ENCODE assay signal across 13 cellular contexts in the genomic region with DNA sequence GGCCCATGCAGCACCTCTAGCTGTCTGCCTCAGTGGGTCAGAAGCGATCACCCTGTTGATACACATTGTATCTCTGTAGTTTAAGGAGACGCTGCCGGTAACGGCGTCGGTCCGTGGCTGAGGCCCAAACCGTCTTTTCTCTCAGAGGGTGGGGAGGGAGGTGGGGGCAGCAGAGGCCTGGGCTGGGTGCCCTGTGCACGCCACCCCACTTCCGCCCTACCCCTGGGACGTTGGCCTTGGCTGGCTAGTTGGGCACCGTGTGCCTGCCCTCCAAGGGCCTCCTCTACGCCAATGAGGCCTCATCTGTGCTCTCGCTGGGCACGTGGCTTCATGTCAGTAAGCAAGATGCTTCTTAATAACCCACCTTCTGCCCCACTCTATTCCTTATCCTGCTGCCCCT. TPM values are rescaled to one million over a fixed set of nuclear protein-coding genes. Genes with fewer than 3 reads are reported as not detected.
DNase-seq lines count a peak whose midpoint lies in the region; ATAC-seq, FAIRE-seq and TF ChIP-seq lines count a peak whose summit lies in the region.
"Had no signal": no experiment of that assay in that cellular context is flagged by ENCODE, and none has a peak within 500 bp of the region (broad histone marks: within the 10 kb centered on the region; RNA-seq: fewer than 3 reads in every experiment).

No MANE protein-coding gene starts in this region.

- FAIRE-seq in HepG2 (lab: Jason Lieb, UNC) (no peak), GM12892 (lab: Jason Lieb, UNC) (no peak)

- no peak for TF ChIP-seq RAD21 in HepG2 (CRISPR knock-in tag; IDR thresholded peaks at IDR 0.05)

- no peak overlapping the region for H3K9ac ChIP-seq in HepG2 (ENCODE audit: insufficient read depth, low read depth, low read length)
- H3K9ac ChIP-seq: neural progenitor cell had no signal

- TF ChIP-seq EP300 in HepG2 (IDR thresholded peaks at IDR 0.05; ENCODE audit: low read depth in 2 of 2, low read length in 2 of 2) (no peak), HepG2 (CRISPR knock-in tag; IDR thresholded peaks at IDR 0.05; ENCODE audit: borderline replicate concordance) (no peak)

- no peaks in the 10 kb centered on the region for H4K20me1 ChIP-seq in HepG2 (ENCODE audit: insufficient read depth, low read length)

- no peaks in the 10 kb centered on the region for H3K9me3 Mint-ChIP-seq in activated naive CD4-positive, alpha-beta T cell treated with anti-CD3 and anti-CD28 coated beads, Interleukin-2, amount 10 ng/mL, durations not matched to agents 7 days and 5 days
- H3K9me3 Mint-ChIP-seq in activated T-helper 2 cell treated with anti-CD3 and anti-CD28 coated beads, Interferon-gamma antibody, Interleukin-2, Interleukin-4, amounts not matched to agents 10 μg/mL and 5 μg/mL and 100 μg/mL, durations not matched to agents 14 hours and 24 hours and 36 hours, result no peaks in the 10 kb centered on the region
- H3K9me3 Mint-ChIP-seq in type B pancreatic cell, result no peaks in the 10 kb centered on the region
- H3K9me3 Mint-ChIP-seq: neural progenitor cell had no signal

- H3K27ac Mint-ChIP-seq in activated naive CD4-positive, alpha-beta T cell treated with anti-CD3 and anti-CD28 coated beads, Interleukin-2, amount 10 ng/mL, durations not matched to agents 7 days and 5 days, result peak overlapping the region; percentile 70
- peak overlapping the region; percentile 48 for H3K27ac Mint-ChIP-seq in activated T-helper 2 cell treated with anti-CD3 and anti-CD28 coated beads, Interferon-gamma antibody, Interleukin-2, Interleukin-4, amounts not matched to agents 10 μg/mL and 5 μg/mL and 100 μg/mL, durations not matched to agents 14 hours and 24 hours and 36 hours
- H3K27ac Mint-ChIP-seq in type B pancreatic cell, result peak overlapping the region; percentile 62
- H3K27ac Mint-ChIP-seq: neural progenitor cell had no signal

- intact Hi-C loops in activated T-helper 2 cell treated with anti-CD3 and anti-CD28 coated beads, Interferon-gamma antibody, Interleukin-2, Interleukin-4, amounts not matched to agents 10 μg/mL and 5 μg/mL and 100 μg/mL, durations not matched to agents 14 hours and 24 hours and 36 hours (cut with micrococcal nuclease), result no loop called here
- intact Hi-C loops in HepG2 (cut with micrococcal nuclease; ENCODE audit: unreplicated experiment), result no loop called here

- WGBS in HepG2 (ENCODE audit: low lambda C conversion rate), result 97% methylated on average over 13 of the region's 15 CpGs

- ATAC-seq in HepG2 (no peak), omental fat pad (ENCODE audit: low FRiP score) (no peak), HG03025 (IDR thresholded peaks at IDR 0.05; ENCODE audit: low FRiP score, unreplicated experiment) (no peak)

- no peak overlapping the region for H3K4me3 ChIP-seq in HepG2 (replicated peaks in 1 of 3; ENCODE audit: insufficient read depth in 1 of 3, low read depth in 2 of 3, low read length in 3 of 3)
- H3K4me3 ChIP-seq: neural progenitor cell had no signal

- CTCF ChIA-PET in activated naive CD4-positive, alpha-beta T cell treated with anti-CD3 and anti-CD28 coated beads, Interleukin-2, amount 10 ng/mL, durations not matched to agents 7 days and 5 days (lab: Charles Lee), result interaction anchor here (1.1 to 8.3 kb wide), 5 partner anchors 10 to 31 kb away, joined by 4 to 261 read pairs (median 43); partner anchors contain the start of genes MEAF6 and ZC3H12A
- CTCF ChIA-PET in HepG2 (lab: Yijun Ruan, JAX; ENCODE audit: low intra/inter-chr PET ratio, low total read pairs), result no interaction called here

- peaks cover 29% of the 10 kb centered on the region for H3K4me1 ChIP-seq in HepG2 (ENCODE audit: insufficient read depth, low read length)
- H3K4me1 ChIP-seq: neural progenitor cell had no signal

- peaks cover 41% of the 10 kb centered on the region for H3K4me1 Mint-ChIP-seq in activated naive CD4-positive, alpha-beta T cell treated with anti-CD3 and anti-CD28 coated beads, Interleukin-2, amount 10 ng/mL, durations not matched to agents 7 days and 5 days
- H3K4me1 Mint-ChIP-seq in activated T-helper 2 cell treated with anti-CD3 and anti-CD28 coated beads, Interferon-gamma antibody, Interleukin-2, Interleukin-4, amounts not matched to agents 10 μg/mL and 5 μg/mL and 100 μg/mL, durations not matched to agents 14 hours and 24 hours and 36 hours (ENCODE audit: low read depth), result peaks cover 31% of the 10 kb centered on the region
- peaks cover 6% of the 10 kb centered on the region for H3K4me1 Mint-ChIP-seq in type B pancreatic cell (ENCODE audit: unreplicated experiment)

- BruUV-seq in HepG2 (replicated peaks; lab: Mats Ljungman, UMichigan), result no TSS peak

- no peaks in the 10 kb centered on the region for H3K79me2 ChIP-seq in HepG2 (ENCODE audit: insufficient read depth, low read length)

- H3K27me3 Mint-ChIP-seq in activated naive CD4-positive, alpha-beta T cell treated with anti-CD3 and anti-CD28 coated beads, Interleukin-2, amount 10 ng/mL, durations not matched to agents 7 days and 5 days, result no peaks in the 10 kb centered on the region
- H3K27me3 Mint-ChIP-seq in activated T-helper 2 cell treated with anti-CD3 and anti-CD28 coated beads, Interferon-gamma antibody, Interleukin-2, Interleukin-4, amounts not matched to agents 10 μg/mL and 5 μg/mL and 100 μg/mL, durations not matched to agents 14 hours and 24 hours and 36 hours (ENCODE audit: low read depth), result no peaks in the 10 kb centered on the region
- H3K27me3 Mint-ChIP-seq in type B pancreatic cell, result no peaks in the 10 kb centered on the region

- peaks cover 40% of the 10 kb centered on the region for H3K36me3 Mint-ChIP-seq in activated naive CD4-positive, alpha-beta T cell treated with anti-CD3 and anti-CD28 coated beads, Interleukin-2, amount 10 ng/mL, durations not matched to agents 7 days and 5 days
- H3K36me3 Mint-ChIP-seq in activated T-helper 2 cell treated with anti-CD3 and anti-CD28 coated beads, Interferon-gamma antibody, Interleukin-2, Interleukin-4, amounts not matched to agents 10 μg/mL and 5 μg/mL and 100 μg/mL, durations not matched to agents 14 hours and 24 hours and 36 hours (ENCODE audit: low read depth), result peaks cover 51% of the 10 kb centered on the region
- no peaks in the 10 kb centered on the region for H3K36me3 Mint-ChIP-seq in type B pancreatic cell
- H3K36me3 Mint-ChIP-seq: neural progenitor cell had no signal

- in situ Hi-C loops in HepG2 (cut with HindIII; ENCODE audit: extremely low pct_ligation_motif_present, low pct_unique_long_range_greater_than_20kb), result no loop called here

- H2AFZ ChIP-seq in HepG2 (ENCODE audit: low read length), result no peak overlapping the region
- H2AFZ ChIP-seq: neural progenitor cell had no signal

- TF ChIP-seq POLR2A in HepG2 (IDR thresholded peaks at IDR 0.05; ENCODE audit: insufficient read depth in 1 of 2, low read depth in 2 of 2, low read length in 2 of 2), result no peak
- no peak for TF ChIP-seq POLR2A in GM12892 (IDR thresholded peaks at IDR 0.05; ENCODE audit: low read depth, low read length)

- no peak overlapping the region for H3K4me3 Mint-ChIP-seq in activated naive CD4-positive, alpha-beta T cell treated with anti-CD3 and anti-CD28 coated beads, Interleukin-2, amount 10 ng/mL, durations not matched to agents 7 days and 5 days
- H3K4me3 Mint-ChIP-seq in activated T-helper 2 cell treated with anti-CD3 and anti-CD28 coated beads, Interferon-gamma antibody, Interleukin-2, Interleukin-4, amounts not matched to agents 10 μg/mL and 5 μg/mL and 100 μg/mL, durations not matched to agents 14 hours and 24 hours and 36 hours (ENCODE audit: low read depth), result no peak overlapping the region
- no peak overlapping the region for H3K4me3 Mint-ChIP-seq in type B pancreatic cell
- H3K4me3 Mint-ChIP-seq: neural progenitor cell had no signal

- no peak overlapping the region for H3K27ac ChIP-seq in HepG2 (ENCODE audit: extremely low read length, insufficient read depth, low read length)
- H3K27ac ChIP-seq: neural progenitor cell had no signal

- POLR2A ChIA-PET in HepG2 (lab: Yijun Ruan, JAX), result interaction anchor here (1.7 to 4.3 kb wide), 3 partner anchors 7 to 25 kb away, joined by 5 to 57 read pairs (median 7); partner anchors contain the start of gene ZC3H12A

- no peak for TF ChIP-seq CTCF in HepG2 (CRISPR knock-in tag; IDR thresholded peaks at IDR 0.05)
- TF ChIP-seq CTCF in type B pancreatic cell (conservative IDR thresholded peaks at IDR 0.05), result no peak
- TF ChIP-seq CTCF in omental fat pad (IDR thresholded peaks at IDR 0.05), result no peak

- H3K4me2 ChIP-seq in HepG2 (ENCODE audit: low read depth, low read length), result no peak overlapping the region
- H3K4me2 ChIP-seq: neural progenitor cell had no signal

- no peaks in the 10 kb centered on the region for H3K9me3 ChIP-seq in HepG2 (ENCODE audit: low read length)

- peaks cover 17 to 40% of the 10 kb centered on the region in 2 experiments for H3K36me3 ChIP-seq in HepG2 (replicated peaks in 1 of 2; ENCODE audit: control insufficient read depth in 1 of 2, insufficient read depth in 2 of 2, low read length in 2 of 2)
- H3K36me3 ChIP-seq: neural progenitor cell had no signal

- DNase-seq in activated naive CD4-positive, alpha-beta T cell treated with anti-CD3 and anti-CD28 coated beads, Interleukin-2, amount 10 ng/mL, durations not matched to agents 7 days and 5 days, result no peak
- DNase-seq in activated naive CD4-positive, alpha-beta T cell treated with Interleukin-2 at 50 U/mL for 16 hours, result no peak
- DNase-seq in activated T-helper 2 cell treated with anti-CD3 and anti-CD28 coated beads, Interferon-gamma antibody, Interleukin-2, Interleukin-4, amounts not matched to agents 10 μg/mL and 5 μg/mL and 100 μg/mL, durations not matched to agents 14 hours and 24 hours and 36 hours (ENCODE audit: low spot score), result no peak
- DNase-seq in HepG2 (ENCODE audit: low spot score), result no peak
- no peak for DNase-seq in type B pancreatic cell (ENCODE audit: extremely low spot score, unreplicated experiment)
- DNase-seq in GM12892 (ENCODE audit: insufficient read length), result no peak
- no peak for DNase-seq in omental fat pad (ENCODE audit: low spot score)
- DNase-seq: activated gamma-delta T cell treated with Interleukin-2 at 50 U/mL for 16 hours; foreskin melanocyte; NCI-H446 treated with DMSO at 0.1 percent for 48 hours; stimulated activated CD4-positive, alpha-beta T cell treated with anti-CD3 and anti-CD28 coated beads, Interleukin-12 subunit alpha, Interleukin-12 subunit beta, amount 100 ng/mL, for 4 hours had no signal

- H3K27me3 ChIP-seq in HepG2 (ENCODE audit: control insufficient read depth in 1 of 2, insufficient read depth in 2 of 2, low read length in 2 of 2), result no peaks in the 10 kb centered on the region
- H3K27me3 ChIP-seq: neural progenitor cell had no signal

RNA-seq across cellular contexts. Expression of gene ZC3H12A, which starts 9.4 kb away (rescaled TPM):
- 23.6 and 25.3 TPM in 2 replicates for total RNA-seq in activated T-helper 2 cell treated with anti-CD3 and anti-CD28 coated beads, Interferon-gamma antibody, Interleukin-2, Interleukin-4, amounts not matched to agents 10 μg/mL and 5 μg/mL and 100 μg/mL, durations not matched to agents 14 hours and 24 hours and 36 hours
- 4.2 and 6.8 TPM in 2 replicates for total RNA-seq in HepG2 (2016; rRNA removed; fragmentation: Illumina TruSeq; extraction: Trizol)
- total RNA-seq in HepG2 (2016; cell fraction: cytosol; rRNA removed; fragmentation: Illumina TruSeq; extraction: Trizol; ENCODE audit: low read depth), result 1.2 and 1.8 TPM in 2 replicates
- 3.9 and 5.9 TPM in 2 replicates for total RNA-seq in HepG2 (2016; cell fraction: insoluble cytoplasmic fraction; rRNA removed; fragmentation: Illumina TruSeq; extraction: Trizol)
- 2.6 and 3.2 TPM in 2 replicates for total RNA-seq in HepG2 (2016; cell fraction: membrane; rRNA removed; fragmentation: Illumina TruSeq; extraction: Trizol)
- total RNA-seq in HepG2 (2016; cell fraction: nucleus; rRNA removed; fragmentation: Illumina TruSeq; extraction: Trizol), result 8.0 and 8.9 TPM in 2 replicates
- 13.3 and 21.1 TPM in 2 replicates for polyA plus RNA-seq in HepG2 (2011; rRNA removed)
- 11.9 and 13.7 TPM in 2 replicates for polyA plus RNA-seq in HepG2 (2011; cell fraction: cytosol; rRNA removed)
- 45.8 and 63.2 TPM in 2 replicates for polyA plus RNA-seq in HepG2 (2011; cell fraction: nucleus; rRNA removed)
- 3.7 and 6.2 TPM in 2 replicates for polyA plus RNA-seq in HepG2 (2012)
- polyA plus RNA-seq in HepG2 (2016; cell fraction: cytosol; fragmentation: Illumina TruSeq; extraction: Trizol; ENCODE audit: low read depth), result 0.97 and 1.0 TPM in 2 replicates
- polyA plus RNA-seq in HepG2 (2016; cell fraction: insoluble cytoplasmic fraction; fragmentation: Illumina TruSeq; extraction: Trizol; ENCODE audit: low read depth), result 5.6 and 5.9 TPM in 2 replicates
- polyA plus RNA-seq in HepG2 (2016; cell fraction: membrane; fragmentation: Illumina TruSeq; extraction: Trizol; ENCODE audit: low read depth), result 2.2 and 2.6 TPM in 2 replicates
- polyA plus RNA-seq in HepG2 (2016; cell fraction: nucleus; fragmentation: Illumina TruSeq; extraction: Trizol; ENCODE audit: insufficient read depth, low read depth), result 17.0 and 18.8 TPM in 2 replicates
- 12.1 and 39.9 TPM in 2 replicates for polyA minus RNA-seq in HepG2 (2011; rRNA and poly(A)+ RNA removed; ENCODE audit: low replicate concordance)
- 5.1 and 5.8 TPM in 2 replicates for polyA minus RNA-seq in HepG2 (2011; cell fraction: cytosol; rRNA and poly(A)+ RNA removed)
- 8.0 and 14.0 TPM in 2 replicates for polyA minus RNA-seq in HepG2 (2011; cell fraction: nucleus; rRNA and poly(A)+ RNA removed)
- 6.0 and 18.3 TPM in 2 replicates for total RNA-seq in type B pancreatic cell (ENCODE audit: low replicate concordance)
- 9.8 TPM for polyA plus RNA-seq in GM12892 (2012; ENCODE audit: missing spikeins)
- total RNA-seq in omental fat pad, result 100 to 1,000 TPM in 1 of 4 donors, 10 to 100 TPM in 2, 1 to 10 TPM in 1; 9.9 to 137 (median 30.4) TPM

RNA-seq across cellular contexts. Expression of gene MEAF6, which starts 30.8 kb away (rescaled TPM):
- 87.9 and 93.0 TPM in 2 replicates for total RNA-seq in activated T-helper 2 cell treated with anti-CD3 and anti-CD28 coated beads, Interferon-gamma antibody, Interleukin-2, Interleukin-4, amounts not matched to agents 10 μg/mL and 5 μg/mL and 100 μg/mL, durations not matched to agents 14 hours and 24 hours and 36 hours
- total RNA-seq in HepG2 (2016; rRNA removed; fragmentation: Illumina TruSeq; extraction: Trizol) (45.6 and 67.6 TPM in 2 replicates), type B pancreatic cell (ENCODE audit: low replicate concordance) (65.7 and 79.9 TPM in 2 replicates), omental fat pad (10 to 100 TPM; 56.2 to 87.2 (median 61.5) TPM)
- 19.8 and 20.4 TPM in 2 replicates for total RNA-seq in HepG2 (2016; cell fraction: cytosol; rRNA removed; fragmentation: Illumina TruSeq; extraction: Trizol; ENCODE audit: low read depth)
- 47.7 and 62.7 TPM in 2 replicates for total RNA-seq in HepG2 (2016; cell fraction: insoluble cytoplasmic fraction; rRNA removed; fragmentation: Illumina TruSeq; extraction: Trizol)
- 37.7 and 38.7 TPM in 2 replicates for total RNA-seq in HepG2 (2016; cell fraction: membrane; rRNA removed; fragmentation: Illumina TruSeq; extraction: Trizol)
- 28.0 and 36.7 TPM in 2 replicates for total RNA-seq in HepG2 (2016; cell fraction: nucleus; rRNA removed; fragmentation: Illumina TruSeq; extraction: Trizol)
- 24.6 and 29.5 TPM in 2 replicates for polyA plus RNA-seq in HepG2 (2011; rRNA removed)
- polyA plus RNA-seq in HepG2 (2011; cell fraction: cytosol; rRNA removed), result 16.3 and 30.1 TPM in 2 replicates
- 17.5 and 23.0 TPM in 2 replicates for polyA plus RNA-seq in HepG2 (2011; cell fraction: nucleus; rRNA removed)
- polyA plus RNA-seq in HepG2 (2012), result 26.8 and 30.1 TPM in 2 replicates
- 19.7 and 22.4 TPM in 2 replicates for polyA plus RNA-seq in HepG2 (2016; cell fraction: cytosol; fragmentation: Illumina TruSeq; extraction: Trizol; ENCODE audit: low read depth)
- polyA plus RNA-seq in HepG2 (2016; cell fraction: insoluble cytoplasmic fraction; fragmentation: Illumina TruSeq; extraction: Trizol; ENCODE audit: low read depth), result 79.9 and 89.9 TPM in 2 replicates
- polyA plus RNA-seq in HepG2 (2016; cell fraction: membrane; fragmentation: Illumina TruSeq; extraction: Trizol; ENCODE audit: low read depth), result 34.2 and 35.5 TPM in 2 replicates
- polyA plus RNA-seq in HepG2 (2016; cell fraction: nucleus; fragmentation: Illumina TruSeq; extraction: Trizol; ENCODE audit: insufficient read depth, low read depth), result 43.7 and 52.2 TPM in 2 replicates
- 5.8 and 11.9 TPM in 2 replicates for polyA minus RNA-seq in HepG2 (2011; rRNA and poly(A)+ RNA removed; ENCODE audit: low replicate concordance)
- 13.2 and 14.9 TPM in 2 replicates for polyA minus RNA-seq in HepG2 (2011; cell fraction: cytosol; rRNA and poly(A)+ RNA removed)
- polyA minus RNA-seq in HepG2 (2011; cell fraction: nucleus; rRNA and poly(A)+ RNA removed), result 37.2 and 43.1 TPM in 2 replicates
- 45.3 TPM for polyA plus RNA-seq in GM12892 (2012; ENCODE audit: missing spikeins)
